Comparison of ENCODE assay signal across 10 cellular contexts in genomic region chr10:28503114-28503513, GRCh38. TPM values are rescaled to one million over a fixed set of nuclear protein-coding genes. Genes with fewer than 3 reads are reported as not detected.
A peak's percentile ranks its signal among the peaks of the same experiment; 100 is the strongest.
DNase-seq lines count a peak whose midpoint lies in the region; ATAC-seq, FAIRE-seq and TF ChIP-seq lines count a peak whose summit lies in the region.
"Had no signal": no experiment of that assay in that cellular context is flagged by ENCODE, and none has a peak within 500 bp of the region (broad histone marks: within the 10 kb centered on the region; RNA-seq: fewer than 3 reads in every experiment).

No MANE protein-coding gene starts in this region.

- 16 to 26% methylated on average over 3 of the region's 3 CpGs for WGBS in pancreas, 2 donors

- peak; percentile 9 for FAIRE-seq in pancreas (lab: Jason Lieb, UNC)

- 0 out of 2 replicates have a peak overlapping the region, but pooled peaks have one; percentile 63 for H3K4me2 ChIP-seq in GM23338

- H3K9me3 Mint-ChIP-seq in GM23338 (peaks cover 3% of the 10 kb centered on the region; the same call in 2 of the 3 replicates), natural killer cell (no peaks in the 10 kb centered on the region)
- no peaks in the 10 kb centered on the region for H3K9me3 Mint-ChIP-seq in activated T-cell treated with anti-CD3 and anti-CD28 coated beads, Interleukin-2, amount 50 U/mL, for 24 hours
- H3K9me3 Mint-ChIP-seq: central memory CD8-positive, alpha-beta T cell had no signal

- H3K27ac Mint-ChIP-seq in GM23338 (no peak overlapping the region), natural killer cell (no peak overlapping the region)
- H3K27ac Mint-ChIP-seq in activated T-cell treated with anti-CD3 and anti-CD28 coated beads, Interleukin-2, amount 50 U/mL, for 24 hours: no peak overlapping the region

- no peak overlapping the region for H3K4me3 ChIP-seq in GM23338
- no peak overlapping the region for H3K4me3 ChIP-seq in astrocyte of the spinal cord (ENCODE audit: low read depth, low read length)
- H3K4me3 ChIP-seq in pancreas: no peak overlapping the region

- peak; percentile 51 for ATAC-seq in GM23338
- peak; percentile 38 to 90 (median 84) for ATAC-seq in pancreas
- no peak for ATAC-seq in HG03045 (IDR thresholded peaks at IDR 0.05; ENCODE audit: unreplicated experiment)
- ATAC-seq in HG02840 (IDR thresholded peaks at IDR 0.05; ENCODE audit: low FRiP score, unreplicated experiment): no peak
- ATAC-seq in natural killer cell: no peak

- no peaks in the 10 kb centered on the region for H3K9me3 ChIP-seq in pancreas

- in situ Hi-C loops in astrocyte of the spinal cord (cut with HindIII; ENCODE audit: low sequenced_read_pairs): no loop called here

- intact Hi-C loops in pancreas (cut with DNase I) (no loop called here), natural killer cell (cut with micrococcal nuclease) (no loop called here)

- H3K27me3 ChIP-seq in GM23338 (ENCODE audit: insufficient read depth) (no peaks in the 10 kb centered on the region), pancreas (no peaks in the 10 kb centered on the region)

- H2AFZ ChIP-seq in GM23338: no peak overlapping the region

- no peaks in the 10 kb centered on the region for H3K79me2 ChIP-seq in GM23338 (replicated peaks; ENCODE audit: insufficient read depth)

- peaks cover 6% of the 10 kb centered on the region; the same call in 2 of the 3 replicates for H3K4me1 Mint-ChIP-seq in GM23338
- peaks cover 3% of the 10 kb centered on the region for H3K4me1 Mint-ChIP-seq in activated T-cell treated with anti-CD3 and anti-CD28 coated beads, Interleukin-2, amount 50 U/mL, for 24 hours (ENCODE audit: low read depth)
- peaks cover 0 to 4% of the 10 kb centered on the region in 2 donors for H3K4me1 Mint-ChIP-seq in natural killer cell
- H3K4me1 Mint-ChIP-seq: central memory CD8-positive, alpha-beta T cell had no signal

- H3K4me3 Mint-ChIP-seq in GM23338 (no peak overlapping the region), natural killer cell (no peak overlapping the region)
- no peak overlapping the region for H3K4me3 Mint-ChIP-seq in activated T-cell treated with anti-CD3 and anti-CD28 coated beads, Interleukin-2, amount 50 U/mL, for 24 hours

- H3K9me2 ChIP-seq in GM23338 (ENCODE audit: insufficient read depth): no peaks in the 10 kb centered on the region

- TF ChIP-seq CTCF in GM23338 (conservative IDR thresholded peaks at IDR 0.05; ENCODE audit: low read depth in 2 of 2) (peak in 1 of 2 experiments; percentile 25; a peak in 1 of 4 replicates), astrocyte of the spinal cord (IDR thresholded peaks at IDR 0.05; ENCODE audit: low read depth, low read length) (no peak), pancreas (IDR thresholded peaks at IDR 0.05) (no peak), natural killer cell (IDR thresholded peaks at IDR 0.05) (no peak)

- H3K27me3 Mint-ChIP-seq in GM23338 (ENCODE audit: insufficient read depth, low read depth, poor library complexity) (peaks cover 3% of the 10 kb centered on the region), natural killer cell (ENCODE audit: low read depth in 2 of 2) (peaks cover 0 to 7% of the 10 kb centered on the region in 2 donors)
- H3K27me3 Mint-ChIP-seq in activated T-cell treated with anti-CD3 and anti-CD28 coated beads, Interleukin-2, amount 50 U/mL, for 24 hours: peaks cover 3% of the 10 kb centered on the region
- H3K27me3 Mint-ChIP-seq: central memory CD8-positive, alpha-beta T cell had no signal

- H3K36me3 Mint-ChIP-seq in GM23338 (ENCODE audit: low read depth): peaks cover 2% of the 10 kb centered on the region; the same call in 2 of the 3 replicates
- H3K36me3 Mint-ChIP-seq in activated T-cell treated with anti-CD3 and anti-CD28 coated beads, Interleukin-2, amount 50 U/mL, for 24 hours (ENCODE audit: low read depth): no peaks in the 10 kb centered on the region
- H3K36me3 Mint-ChIP-seq in natural killer cell: no peaks in the 10 kb centered on the region

- no peaks in the 10 kb centered on the region; the same call in none of the 2 replicates for H3K4me1 ChIP-seq in GM23338 (ENCODE audit: insufficient read depth)
- H3K4me1 ChIP-seq in pancreas: no peaks in the 10 kb centered on the region

- H3K36me3 ChIP-seq in GM23338 (ENCODE audit: insufficient read depth): no peaks in the 10 kb centered on the region
- H3K36me3 ChIP-seq in pancreas: no peaks in the 10 kb centered on the region

- no peaks in the 10 kb centered on the region for H4K20me1 ChIP-seq in GM23338 (replicated peaks; ENCODE audit: insufficient read depth)

- no peak overlapping the region for H3K27ac ChIP-seq in GM23338 (ENCODE audit: low read depth)
- no peak overlapping the region for H3K27ac ChIP-seq in pancreas

- DNase-seq in GM23338 (ENCODE audit: low spot score) (no peak), NCI-H2081 (lab: John Stamatoyannopoulos, UW) (peak; percentile 80 to 89), astrocyte of the spinal cord (ENCODE audit: low read depth, low spot score) (peak; percentile 27), pancreas (peak in 4 of 6 donors; percentile 32 to 53 (median 36)), natural killer cell (no peak)
- no peak for DNase-seq in activated T-cell treated with anti-CD3 and anti-CD28 coated beads, Interleukin-2, amount 50 U/mL, for 24 hours
- DNase-seq: activated CD4-positive, alpha-beta T cell treated with anti-CD3 and anti-CD28 coated beads for 4 hours had no signal

- H3F3A ChIP-seq in GM23338 (replicated peaks; ENCODE audit: low read depth): no peaks in the 10 kb centered on the region

TF ChIP-seq in GM23338, 12 proteins besides CTCF, POLR2A, EP300 and RAD21 (continues in another document):
- no peak for TF ChIP-seq NANOG (IDR thresholded peaks at IDR 0.05; ENCODE audit: borderline replicate concordance)
- TF ChIP-seq CREB1 (CRISPR knock-in tag; IDR thresholded peaks at IDR 0.05; ENCODE audit: low read depth): no peak
- TF ChIP-seq POLR2AphosphoS5 (IDR thresholded peaks at IDR 0.05; ENCODE audit: low read depth): no peak
- no peak for TF ChIP-seq ETS1 (IDR thresholded peaks at IDR 0.05)
- TF ChIP-seq STAT1 (IDR thresholded peaks at IDR 0.05; ENCODE audit: unreplicated experiment): no peak
- TF ChIP-seq REST (IDR thresholded peaks at IDR 0.05; ENCODE audit: unreplicated experiment): no peak
- TF ChIP-seq EZH2phosphoT487 (IDR thresholded peaks at IDR 0.05; ENCODE audit: unreplicated experiment): no peak
- no peak for TF ChIP-seq EZH2 (IDR thresholded peaks at IDR 0.05; ENCODE audit: low read depth, unreplicated experiment)
- TF ChIP-seq ZNF331 (CRISPR knock-in tag; IDR thresholded peaks at IDR 0.05; ENCODE audit: low read depth): no peak

RNA-seq across cellular contexts. Expression of gene WAC, which starts 29.8 kb away (rescaled TPM):
- total RNA-seq in GM23338 (2014; rRNA removed; shearing (Covaris generic)): 106 and 116 TPM in 2 replicates
- polyA plus RNA-seq in GM23338 (2016; fragmentation: Nextera tagmentation; extraction: Ambion mirVana) (52.8 and 59.4 TPM in 2 replicates), pancreas (10 to 100 TPM; 17.4 to 34.3 TPM)
- total RNA-seq in pancreas (10 to 100 TPM; 41.6 to 70.5 (median 45.9) TPM), natural killer cell (100 to 1,000 TPM; 225 to 245 (median 226) TPM)

Comparison
In these comparisons a context has a peak if more than half of its experiments do, and no peak if none do; other contexts are left out.
1. ATAC-seq: peak in GM23338 (single experiment) and pancreas (4 of 4); none in HG03045 (single experiment), HG02840 (single experiment) and natural killer cell (0 of 3).
2. DNase-seq: peak in NCI-H2081 (2 of 2), astrocyte of the spinal cord (single experiment) and pancreas (4 of 6); none in GM23338 (single experiment), activated T-cell treated with anti-CD3 and anti-CD28 coated beads, Interleukin-2, amount 50 U/mL, for 24 hours (single experiment) and natural killer cell (single experiment).